ENCODE assay signal across 19 cellular contexts in genomic region chr1:199687321-199687720, GRCh38.
DNase-seq lines count a peak whose midpoint lies in the region; ATAC-seq and TF ChIP-seq lines count a peak whose summit lies in the region.
"Had no signal": no experiment of that assay in that cellular context is flagged by ENCODE, and none has a peak within 500 bp of the region (broad histone marks: within the 10 kb centered on the region; RNA-seq: fewer than 3 reads in every experiment).

No MANE protein-coding gene starts in this region.

- peaks cover 3% of the 10 kb centered on the region for H3K27me3 Mint-ChIP-seq in activated naive CD4-positive, alpha-beta T cell treated with anti-CD3 and anti-CD28 coated beads, Interleukin-2, amount 10 ng/mL, durations not matched to agents 7 days and 5 days

- DNase-seq in DMS 273 (lab: John Stamatoyannopoulos, UW; ENCODE audit: unreplicated experiment) (peak; percentile 28), DMS 273 treated with DMSO at 0.1 percent for 48 hours (lab: John Stamatoyannopoulos, UW) (no peak), RWPE1 (ENCODE audit: low spot score) (peak; percentile 41), fibroblast of pulmonary artery (ENCODE audit: low read depth) (peak; percentile 12), ureter (ENCODE audit: low spot score) (no peak), NK-92 (lab: John Stamatoyannopoulos, UW; ENCODE audit: unreplicated experiment) (no peak)
- DNase-seq in activated naive CD4-positive, alpha-beta T cell treated with anti-CD3 and anti-CD28 coated beads, Interleukin-2, amount 10 ng/mL, durations not matched to agents 7 days and 5 days: no peak
- DNase-seq: activated CD4-positive, alpha-beta memory T cell treated with anti-CD3 and anti-CD28 coated beads, Interleukin-2, amount 10 ng/mL, durations not matched to agents 7 days and 5 days; activated T-cell treated with anti-CD3 and anti-CD28 coated beads, Interleukin-2, amount 50 U/mL, for 72 hours; DND-41; head of caudate nucleus; kidney; NCI-H1105; NCI-H2171 treated with DMSO at 0.1 percent for 48 hours; right cardiac atrium; SK-N-SH had no signal

- no peak overlapping the region for H3K27ac Mint-ChIP-seq in activated naive CD4-positive, alpha-beta T cell treated with anti-CD3 and anti-CD28 coated beads, Interleukin-2, amount 10 ng/mL, durations not matched to agents 7 days and 5 days
- H3K27ac Mint-ChIP-seq: activated CD4-positive, alpha-beta memory T cell treated with anti-CD3 and anti-CD28 coated beads, Interleukin-2, amount 10 ng/mL, durations not matched to agents 7 days and 5 days; activated T-cell treated with anti-CD3 and anti-CD28 coated beads, Interleukin-2, amount 50 U/mL, for 72 hours had no signal

- POLR2A ChIA-PET in RWPE1 (lab: Yijun Ruan, JAX; ENCODE audit: low non-redundant PET): no interaction called here

- no peaks in the 10 kb centered on the region for H3K4me1 Mint-ChIP-seq in activated naive CD4-positive, alpha-beta T cell treated with anti-CD3 and anti-CD28 coated beads, Interleukin-2, amount 10 ng/mL, durations not matched to agents 7 days and 5 days
- H3K4me1 Mint-ChIP-seq: activated CD4-positive, alpha-beta memory T cell treated with anti-CD3 and anti-CD28 coated beads, Interleukin-2, amount 10 ng/mL, durations not matched to agents 7 days and 5 days had no signal

- H3K36me3 Mint-ChIP-seq in activated naive CD4-positive, alpha-beta T cell treated with anti-CD3 and anti-CD28 coated beads, Interleukin-2, amount 10 ng/mL, durations not matched to agents 7 days and 5 days: no peaks in the 10 kb centered on the region

- H3K4me3 Mint-ChIP-seq in activated naive CD4-positive, alpha-beta T cell treated with anti-CD3 and anti-CD28 coated beads, Interleukin-2, amount 10 ng/mL, durations not matched to agents 7 days and 5 days: no peak overlapping the region
- H3K4me3 Mint-ChIP-seq: activated CD4-positive, alpha-beta memory T cell treated with anti-CD3 and anti-CD28 coated beads, Interleukin-2, amount 10 ng/mL, durations not matched to agents 7 days and 5 days; activated T-cell treated with anti-CD3 and anti-CD28 coated beads, Interleukin-2, amount 50 U/mL, for 72 hours had no signal

- ATAC-seq in HG03457 (IDR thresholded peaks at IDR 0.05; ENCODE audit: unreplicated experiment): no peak
- ATAC-seq: activated T-cell treated with anti-CD3 and anti-CD28 coated beads, Interleukin-2, amount 50 U/mL, for 72 hours; K562; right cardiac atrium had no signal

- H3K4me3 ChIP-seq in fibroblast of pulmonary artery (replicated peaks; ENCODE audit: low read depth, low read length): no peak overlapping the region
- H3K4me3 ChIP-seq: K562 had no signal

- H3K9me3 Mint-ChIP-seq in activated naive CD4-positive, alpha-beta T cell treated with anti-CD3 and anti-CD28 coated beads, Interleukin-2, amount 10 ng/mL, durations not matched to agents 7 days and 5 days: no peaks in the 10 kb centered on the region
- H3K9me3 Mint-ChIP-seq: activated CD4-positive, alpha-beta memory T cell treated with anti-CD3 and anti-CD28 coated beads, Interleukin-2, amount 10 ng/mL, durations not matched to agents 7 days and 5 days; activated T-cell treated with anti-CD3 and anti-CD28 coated beads, Interleukin-2, amount 50 U/mL, for 72 hours had no signal

- CTCF ChIA-PET in RWPE1 (lab: Yijun Ruan, JAX): interaction anchor here (0.5 to 1.2 kb wide), 3 partner anchors 10 to 823 kb away, joined by 3 to 4 read pairs (median 3); no protein-coding TSS in a partner anchor
- CTCF ChIA-PET in activated naive CD4-positive, alpha-beta T cell treated with anti-CD3 and anti-CD28 coated beads, Interleukin-2, amount 10 ng/mL, durations not matched to agents 7 days and 5 days (lab: Charles Lee): interaction anchor here (1.1 kb wide), 1 partner anchor 17 kb away, joined by 3 read pairs; no protein-coding TSS in a partner anchor

- TF ChIP-seq CTCF in RWPE1 (conservative IDR thresholded peaks at IDR 0.05; ENCODE audit: low read depth) (no peak), fibroblast of pulmonary artery (IDR thresholded peaks at IDR 0.05; ENCODE audit: low read length, missing control alignments) (no peak)

- H3K27ac ChIP-seq in RWPE1: no peak overlapping the region
- H3K27ac ChIP-seq: 22Rv1 had no signal

Comparison
In these comparisons a context has a peak if more than half of its experiments do, and no peak if none do; other contexts are left out.
1. DNase-seq: peak in DMS 273 (single experiment), RWPE1 (single experiment) and fibroblast of pulmonary artery (single experiment); none in DMS 273 treated with DMSO at 0.1 percent for 48 hours (single experiment), activated naive CD4-positive, alpha-beta T cell treated with anti-CD3 and anti-CD28 coated beads, Interleukin-2, amount 10 ng/mL, durations not matched to agents 7 days and 5 days (single experiment), ureter (single experiment) and NK-92 (single experiment).